In the genomic region with DNA sequence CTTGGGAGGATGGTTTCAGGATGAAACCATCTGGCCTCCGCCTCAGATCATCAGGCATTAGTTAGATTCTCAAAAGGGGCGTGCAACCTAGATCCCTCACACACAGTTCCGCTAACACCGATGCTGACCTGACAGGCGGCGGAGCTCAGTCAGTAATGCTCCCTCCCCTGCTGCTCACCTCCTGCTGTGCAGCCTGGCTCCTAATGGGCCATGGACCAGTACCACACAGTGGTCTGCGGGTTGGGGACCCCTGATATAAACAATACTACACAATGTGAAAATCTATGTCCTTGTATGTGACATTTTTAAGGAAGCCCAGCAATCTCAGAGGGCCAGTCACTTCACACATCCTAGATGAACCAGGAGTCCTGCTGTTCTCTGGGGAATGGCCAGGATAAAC, we compare ENCODE assay signal across 23 cellular contexts.
"Had no signal": no experiment of that assay in that cellular context is flagged by ENCODE, and none has a peak within 500 bp of the region (broad histone marks: within the 10 kb centered on the region; RNA-seq: fewer than 3 reads in every experiment).

No MANE protein-coding gene starts in this region.

- H3K4me1 ChIP-seq: prostate gland, spleen, uterus had no signal

- H3K27ac ChIP-seq: esophagus squamous epithelium, hepatocyte, neural progenitor cell, pancreas, prostate gland, spleen, stomach, thoracic aorta, uterus had no signal

- DNase-seq: cerebellar nuclear complex; effector memory CD8-positive, alpha-beta T cell; esophagus squamous epithelium; foreskin fibroblast; head of caudate nucleus; left colon; mucosa of descending colon; natural killer cell; occipital lobe; pancreas; spleen; stimulated activated CD4-positive, alpha-beta T cell treated with anti-CD3 and anti-CD28 coated beads, Interleukin-15, amount 100 ng/mL, for 24 hours; stimulated activated CD4-positive, alpha-beta T cell treated with anti-CD3 and anti-CD28 coated beads, Interleukin-1b, Interleukin-23, amount 100 ng/mL, for 48 hours; stimulated activated CD4-positive, alpha-beta T cell treated with anti-CD3 and anti-CD28 coated beads, Interleukin-4, amount 100 ng/mL, for 24 hours; stimulated activated naive B cell treated with anti-CD40 and anti-IgM and Interleukin-4, amounts not matched to agents 10 μg/mL and 1 μg/mL and 100 μg/mL, for 72 hours; stomach; substantia nigra; trophoblast cell; uterus had no signal

- H3K4me2 ChIP-seq: hepatocyte, neural progenitor cell had no signal

- H3K9ac ChIP-seq: neural progenitor cell had no signal

- H3K9me3 ChIP-seq: esophagus squamous epithelium, mucosa of descending colon, pancreas, prostate gland, spleen, stomach, thoracic aorta, uterus had no signal

- H3K27me3 ChIP-seq: esophagus squamous epithelium, hepatocyte, neural progenitor cell, pancreas, spleen, stomach, uterus had no signal

- H3K36me3 ChIP-seq: esophagus squamous epithelium, neural progenitor cell, pancreas, prostate gland, spleen, stomach, thoracic aorta, uterus had no signal

- H3K4me3 ChIP-seq: esophagus squamous epithelium, hepatocyte, mucosa of descending colon, neural progenitor cell, pancreas, prostate gland, spleen, stomach, thoracic aorta, uterus had no signal
